Comparison of ENCODE assay signal across 20 cellular contexts in genomic region chr6:131001113-131001776, GRCh38.
DNase-seq lines count a peak whose midpoint lies in the region; ATAC-seq and FAIRE-seq lines count a peak whose summit lies in the region.
"Had no signal": no experiment of that assay in that cellular context is flagged by ENCODE, and none has a peak within 500 bp of the region (broad histone marks: within the 10 kb centered on the region; RNA-seq: fewer than 3 reads in every experiment).

No MANE protein-coding gene starts in this region.

- no peak overlapping the region for H2AFZ ChIP-seq in mesenchymal stem cell (ENCODE audit: low read depth, low read length)

- no peak overlapping the region for H4K91ac ChIP-seq in mesenchymal stem cell (ENCODE audit: low read length)

- WGBS in mesenchymal stem cell = 73% methylated on average over 10 of the region's 13 CpGs

- H3K4me2 ChIP-seq in mesenchymal stem cell (ENCODE audit: low read length, poor library complexity, severe bottlenecking) = no peak overlapping the region
- H3K4me2 ChIP-seq: SK-N-SH had no signal

- H3K79me1 ChIP-seq in mesenchymal stem cell (replicated peaks; ENCODE audit: low read length, poor library complexity, severe bottlenecking) = peaks cover 22% of the 10 kb centered on the region

- H2BK120ac ChIP-seq in mesenchymal stem cell (ENCODE audit: low read depth, low read length) = no peak overlapping the region

- no peak overlapping the region for H3K4ac ChIP-seq in mesenchymal stem cell (ENCODE audit: low read depth in 1 of 2, low read length in 2 of 2)

- DNase-seq in adipocyte (ENCODE audit: low read depth) (no peak), mesenchymal stem cell (peak; percentile 23), superior temporal gyrus (ENCODE audit: extremely low spot score) (peak; percentile 77), urothelium cell line (ENCODE audit: low spot score) (no peak), T1000 (lab: John Stamatoyannopoulos, UW) (no peak), islet precursor cell (no peak), GM19238 (ENCODE audit: insufficient read length, low spot score) (no peak)
- DNase-seq: activated CD4-positive, alpha-beta T cell treated with anti-CD3 and anti-CD28 coated beads, Interleukin-2, amount 50 U/mL, for 48 hours; activated T-cell treated with anti-CD3 and anti-CD28 coated beads, Interleukin-2, amount 50 U/mL, for 4 hours; cerebellar nuclear complex; DMS53; heart right ventricle; naive B cell; NCI-H1694 treated with DMSO at 0.1 percent for 48 hours; SK-N-SH had no signal

- H3K4me3 ChIP-seq in adipocyte (ENCODE audit: low read length) = peak overlapping the region; percentile 46
- H3K4me3 ChIP-seq in mesenchymal stem cell (ENCODE audit: insufficient read depth in 1 of 2, low read depth in 1 of 2, low read length in 2 of 2) = peak overlapping the region in 1 of 2 experiments; percentile 64
- H3K4me3 ChIP-seq: thyroid gland had no signal

- no peaks in the 10 kb centered on the region for H3K36me3 ChIP-seq in adipocyte (ENCODE audit: control insufficient read depth, insufficient read depth, low read length, severe bottlenecking)
- no peaks in the 10 kb centered on the region for H3K36me3 ChIP-seq in mesenchymal stem cell (ENCODE audit: control insufficient read depth in 1 of 2, insufficient read depth in 2 of 2, low read depth in 1 of 2, low read length in 2 of 2)
- H3K36me3 ChIP-seq: heart right ventricle, thyroid gland had no signal

- H3K9ac ChIP-seq in adipocyte (ENCODE audit: low read length) = no peak overlapping the region
- peak overlapping the region; percentile 64 for H3K9ac ChIP-seq in mesenchymal stem cell (ENCODE audit: low read length)
- H3K9ac ChIP-seq: SK-N-SH had no signal

- FAIRE-seq in urothelium cell line (lab: Jason Lieb, UNC) = no peak
- FAIRE-seq: endometrium, TTC549 had no signal

- peaks cover 44% of the 10 kb centered on the region for H3K4me1 ChIP-seq in adipocyte (ENCODE audit: control insufficient read depth, insufficient read depth, low read length)
- no peaks in the 10 kb centered on the region for H3K4me1 ChIP-seq in mesenchymal stem cell (ENCODE audit: control insufficient read depth, insufficient read depth, low read depth, low read length)

- H3K27ac ChIP-seq in mesenchymal stem cell (ENCODE audit: low read length, poor library complexity, severe bottlenecking) = no peak overlapping the region
- H3K27ac ChIP-seq: thyroid gland had no signal

- H3K23ac ChIP-seq in mesenchymal stem cell (ENCODE audit: low read length in 2 of 2) = no peak overlapping the region

- H2BK15ac ChIP-seq in mesenchymal stem cell (ENCODE audit: low read depth, poor library complexity, severe bottlenecking) = no peak overlapping the region

- H3K9me3 ChIP-seq in adipocyte (ENCODE audit: control insufficient read depth, low read length) = no peaks in the 10 kb centered on the region
- no peaks in the 10 kb centered on the region for H3K9me3 ChIP-seq in mesenchymal stem cell (ENCODE audit: control insufficient read depth, low read length)
- H3K9me3 ChIP-seq: SK-N-SH, thyroid gland had no signal

- H2AK5ac ChIP-seq in mesenchymal stem cell (ENCODE audit: low read length, severe bottlenecking) = no peak overlapping the region

- peak overlapping the region in 1 of 2 experiments; percentile 23 for H3K18ac ChIP-seq in mesenchymal stem cell (ENCODE audit: low read depth in 1 of 2, low read length in 2 of 2)

- no peak overlapping the region for H2BK5ac ChIP-seq in mesenchymal stem cell (ENCODE audit: low read depth, low read length, poor library complexity, severe bottlenecking)

- H3K27me3 ChIP-seq in adipocyte (replicated peaks; ENCODE audit: control insufficient read depth, insufficient read depth, low read length) (no peaks in the 10 kb centered on the region), mesenchymal stem cell (ENCODE audit: control insufficient read depth in 1 of 2, insufficient read depth in 1 of 2, low read length in 2 of 2) (no peaks in the 10 kb centered on the region)
- H3K27me3 ChIP-seq: heart right ventricle, thyroid gland had no signal

- H4K8ac ChIP-seq in mesenchymal stem cell (ENCODE audit: low read length) = no peak overlapping the region

- H3K14ac ChIP-seq in mesenchymal stem cell (ENCODE audit: low read length in 2 of 2) = no peak overlapping the region

- peak; percentile 29 for ATAC-seq in esophagus mucosa
- ATAC-seq: activated naive CD4-positive, alpha-beta T cell treated with anti-CD3 and anti-CD28 coated beads, Interleukin-2, amount 50 U/mL, for 72 hours; activated T-cell treated with anti-CD3 and anti-CD28 coated beads, Interleukin-2, amount 50 U/mL, for 4 hours had no signal

- no peak overlapping the region for H2BK12ac ChIP-seq in mesenchymal stem cell (ENCODE audit: low read length in 2 of 2)

Comparison
In these comparisons a context has a peak if more than half of its experiments do, and no peak if none do; other contexts are left out.
1. DNase-seq: peak in mesenchymal stem cell (single experiment) and superior temporal gyrus (single experiment); none in adipocyte (single experiment), urothelium cell line (single experiment), T1000 (single experiment), islet precursor cell (single experiment) and GM19238 (single experiment).